In the genomic region with DNA sequence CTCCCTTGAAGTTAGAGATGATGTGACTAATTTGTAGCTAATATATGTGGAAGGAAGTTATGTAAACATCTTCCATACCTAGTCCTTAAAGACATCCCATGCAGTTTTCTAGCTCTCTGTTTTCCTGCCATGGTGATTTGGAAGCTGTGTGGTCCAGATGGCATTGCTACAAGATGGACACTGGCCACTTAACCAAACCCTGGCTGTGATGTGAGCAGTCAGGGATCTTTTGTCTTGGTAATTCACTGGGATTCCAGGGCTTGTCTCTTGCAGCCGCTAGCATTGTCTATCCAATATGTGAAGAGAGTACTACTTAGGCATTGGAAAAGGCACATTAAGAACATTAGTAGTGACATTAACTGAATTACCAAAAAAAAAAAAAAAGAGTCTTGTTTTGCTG, we compare ENCODE assay signal across 25 cellular contexts.
"Had no signal": no experiment of that assay in that cellular context is flagged by ENCODE, and none has a peak within 500 bp of the region (broad histone marks: within the 10 kb centered on the region; RNA-seq: fewer than 3 reads in every experiment).

No MANE protein-coding gene starts in this region.

- H3K36me3 Mint-ChIP-seq: immature natural killer cell; naive thymus-derived CD8-positive, alpha-beta T cell had no signal

- H3K4me1 ChIP-seq: body of pancreas, lower lobe of right lung, prostate gland, upper lobe of right lung had no signal

- H3K27ac Mint-ChIP-seq: activated CD8-positive, alpha-beta T cell treated with anti-CD3 and anti-CD28 coated beads, Interleukin-2, amount 10 ng/mL, durations not matched to agents 7 days and 5 days; activated T-helper 1 cell treated with anti-CD3 and anti-CD28 coated beads, Interleukin-12 subunit alpha, Interleukin-12 subunit beta, Interleukin-2, Interleukin-4 antibody, amounts not matched to agents 30 ng/mL and 10 ng/mL and 1 ng/mL, durations not matched to agents 14 hours and 24 hours and 36 hours; immature natural killer cell had no signal

- H3K27me3 ChIP-seq: body of pancreas, cardiac muscle cell, ovary, upper lobe of right lung had no signal

- H3K36me3 ChIP-seq: cardiac muscle cell, lower lobe of right lung, ovary, prostate gland, upper lobe of right lung, WERI-Rb-1 had no signal

- H3K4me3 Mint-ChIP-seq: activated CD8-positive, alpha-beta T cell treated with anti-CD3 and anti-CD28 coated beads, Interleukin-2, amount 10 ng/mL, durations not matched to agents 7 days and 5 days; activated T-helper 1 cell treated with anti-CD3 and anti-CD28 coated beads, Interleukin-12 subunit alpha, Interleukin-12 subunit beta, Interleukin-2, Interleukin-4 antibody, amounts not matched to agents 30 ng/mL and 10 ng/mL and 1 ng/mL, durations not matched to agents 14 hours and 24 hours and 36 hours; immature natural killer cell; naive thymus-derived CD8-positive, alpha-beta T cell had no signal

- H3K9me3 ChIP-seq: body of pancreas, lower lobe of right lung, ovary, prostate gland, upper lobe of right lung had no signal

- H3K4me3 ChIP-seq: body of pancreas, cardiac muscle cell, lower lobe of right lung, ovary, prostate gland, upper lobe of right lung had no signal

- ATAC-seq: activated CD8-positive, alpha-beta T cell treated with anti-CD3 and anti-CD28 coated beads, Interleukin-2, amount 10 ng/mL, durations not matched to agents 7 days and 5 days; body of pancreas; left lobe of liver; lower lobe of right lung; naive thymus-derived CD8-positive, alpha-beta T cell; right cardiac atrium; upper lobe of right lung had no signal

- H3K9me3 Mint-ChIP-seq: activated T-helper 1 cell treated with anti-CD3 and anti-CD28 coated beads, Interleukin-12 subunit alpha, Interleukin-12 subunit beta, Interleukin-2, Interleukin-4 antibody, amounts not matched to agents 30 ng/mL and 10 ng/mL and 1 ng/mL, durations not matched to agents 14 hours and 24 hours and 36 hours; immature natural killer cell; naive thymus-derived CD8-positive, alpha-beta T cell had no signal

- H3K4me1 Mint-ChIP-seq: immature natural killer cell had no signal

- DNase-seq: activated CD4-positive, alpha-beta T cell treated with anti-CD3 and anti-CD28 coated beads for 1 hour; activated CD4-positive, alpha-beta T cell treated with anti-CD3 and anti-CD28 coated beads, Interleukin-2, amount 50 U/mL, for 1 hour; activated CD8-positive, alpha-beta T cell treated with anti-CD3 and anti-CD28 coated beads, Interleukin-2, amount 10 ng/mL, durations not matched to agents 7 days and 5 days; activated gamma-delta T cell; activated naive CD4-positive, alpha-beta T cell treated with anti-CD3 and anti-CD28 coated beads, Interleukin-2, amount 50 U/mL, for 16 hours; anterior cingulate cortex; body of pancreas; dermis blood vessel endothelial cell; effector CD8-positive, alpha-beta T cell; foreskin melanocyte; hippocampal formation; immature natural killer cell; lower lobe of right lung; naive thymus-derived CD8-positive, alpha-beta T cell; ovary; right cardiac atrium; stimulated activated CD4-positive, alpha-beta T cell treated with anti-CD3 and anti-CD28 coated beads, Interleukin-4, amount 100 ng/mL, for 24 hours; stimulated activated naive CD4-positive, alpha-beta T cell treated with Interleukin-2 at 50 U/mL for 16 hours; T-helper 2 cell; upper lobe of right lung; WERI-Rb-1 had no signal
